In the genomic region with DNA sequence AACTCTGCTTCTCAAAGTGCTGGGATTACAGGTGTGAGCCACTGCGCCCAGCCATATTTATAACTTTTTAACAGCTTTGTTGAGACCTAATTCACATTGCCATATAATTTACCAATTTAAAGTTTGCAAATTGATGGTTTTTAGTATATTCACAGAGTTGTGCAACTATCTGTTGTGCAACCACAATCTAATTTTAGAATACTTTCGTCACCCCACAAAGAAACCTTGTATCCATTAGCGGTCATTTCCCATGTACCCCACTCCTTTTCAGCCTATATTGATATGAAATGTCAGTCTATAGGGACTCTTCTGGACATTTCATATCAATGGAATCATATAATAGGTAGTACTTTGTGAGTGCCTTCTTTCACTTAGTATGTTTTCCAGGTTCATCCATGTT, we compare ENCODE assay signal across 1 cellular context.
TF ChIP-seq lines count a peak whose summit lies in the region.

No MANE protein-coding gene starts in this region.

TF ChIP-seq in IMR-90, 13 proteins besides CTCF, POLR2A, EP300 and RAD21 (continued from another document):
- TF ChIP-seq, protein P1, sequence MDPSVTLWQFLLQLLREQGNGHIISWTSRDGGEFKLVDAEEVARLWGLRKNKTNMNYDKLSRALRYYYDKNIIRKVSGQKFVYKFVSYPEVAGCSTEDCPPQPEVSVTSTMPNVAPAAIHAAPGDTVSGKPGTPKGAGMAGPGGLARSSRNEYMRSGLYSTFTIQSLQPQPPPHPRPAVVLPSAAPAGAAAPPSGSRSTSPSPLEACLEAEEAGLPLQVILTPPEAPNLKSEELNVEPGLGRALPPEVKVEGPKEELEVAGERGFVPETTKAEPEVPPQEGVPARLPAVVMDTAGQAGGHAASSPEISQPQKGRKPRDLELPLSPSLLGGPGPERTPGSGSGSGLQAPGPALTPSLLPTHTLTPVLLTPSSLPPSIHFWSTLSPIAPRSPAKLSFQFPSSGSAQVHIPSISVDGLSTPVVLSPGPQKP (IDR thresholded peaks at IDR 0.05; ENCODE audit: borderline replicate concordance, low read depth, low read length), result no peak
- peak; percentile 94 for TF ChIP-seq CEBPB (IDR thresholded peaks at IDR 0.05; ENCODE audit: low read depth, low read length)
- TF ChIP-seq FOS (IDR thresholded peaks at IDR 0.05; ENCODE audit: low read depth, low read length), result no peak
- no peak for TF ChIP-seq MAFK (IDR thresholded peaks at IDR 0.05; ENCODE audit: low read depth, low read length)
- no peak for TF ChIP-seq RFX5 (IDR thresholded peaks at IDR 0.05; ENCODE audit: low read depth, low read length)
